In the genomic region with DNA sequence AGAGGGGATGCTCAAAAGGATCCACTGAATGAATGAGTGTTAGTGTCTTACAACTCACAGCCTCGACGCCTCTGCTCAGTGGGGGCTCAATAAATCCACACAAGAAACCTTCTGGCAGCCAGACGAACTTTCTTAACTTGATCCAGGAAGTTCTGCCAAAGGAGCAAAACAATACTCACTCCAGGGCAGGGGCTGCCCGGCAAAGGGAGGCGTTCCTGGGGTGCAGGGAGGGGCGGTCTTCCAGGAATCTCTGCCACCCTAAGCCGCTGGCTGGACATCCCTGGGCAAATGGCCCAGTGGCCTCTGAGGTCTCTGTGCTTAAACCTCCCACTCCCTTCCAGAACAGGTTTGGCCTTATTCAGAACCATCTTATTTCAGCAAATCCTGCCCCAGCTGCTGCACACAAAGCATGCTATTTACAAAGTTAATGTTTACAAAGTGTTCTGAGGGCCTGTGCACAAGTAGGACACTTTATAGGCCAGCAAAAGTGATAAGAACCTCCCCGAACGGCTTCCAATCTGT, we compare ENCODE assay signal across 1 cellular context.
TF ChIP-seq lines count a peak whose summit lies in the region.

No MANE protein-coding gene starts in this region.

TF ChIP-seq in HepG2, 621 proteins besides CTCF, POLR2A, EP300 and RAD21 (continued from another document):
- TF ChIP-seq, protein P1, sequence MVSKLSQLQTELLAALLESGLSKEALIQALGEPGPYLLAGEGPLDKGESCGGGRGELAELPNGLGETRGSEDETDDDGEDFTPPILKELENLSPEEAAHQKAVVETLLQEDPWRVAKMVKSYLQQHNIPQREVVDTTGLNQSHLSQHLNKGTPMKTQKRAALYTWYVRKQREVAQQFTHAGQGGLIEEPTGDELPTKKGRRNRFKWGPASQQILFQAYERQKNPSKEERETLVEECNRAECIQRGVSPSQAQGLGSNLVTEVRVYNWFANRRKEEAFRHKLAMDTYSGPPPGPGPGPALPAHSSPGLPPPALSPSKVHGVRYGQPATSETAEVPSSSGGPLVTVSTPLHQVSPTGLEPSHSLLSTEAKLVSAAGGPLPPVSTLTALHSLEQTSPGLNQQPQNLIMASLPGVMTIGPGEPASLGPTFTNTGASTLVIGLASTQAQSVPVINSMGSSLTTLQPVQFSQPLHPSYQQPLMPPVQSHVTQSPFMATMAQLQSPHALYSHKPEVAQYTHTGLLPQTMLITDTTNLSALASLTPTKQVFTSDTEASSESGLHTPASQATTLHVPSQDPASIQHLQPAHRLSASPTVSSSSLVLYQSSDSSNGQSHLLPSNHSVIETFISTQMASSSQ (IDR thresholded peaks at IDR 0.05; ENCODE audit: low read depth): no peak
- TF ChIP-seq, protein P1 (CRISPR knock-in tag; IDR thresholded peaks at IDR 0.05; ENCODE audit: borderline replicate concordance): 0 out of 2 replicates have a peak, but pooled peaks have one; percentile 45
TF ChIP-seq in HepG2: peak in this region for 4.
